12 cellular contexts compared by ENCODE assay signal in the genomic region with DNA sequence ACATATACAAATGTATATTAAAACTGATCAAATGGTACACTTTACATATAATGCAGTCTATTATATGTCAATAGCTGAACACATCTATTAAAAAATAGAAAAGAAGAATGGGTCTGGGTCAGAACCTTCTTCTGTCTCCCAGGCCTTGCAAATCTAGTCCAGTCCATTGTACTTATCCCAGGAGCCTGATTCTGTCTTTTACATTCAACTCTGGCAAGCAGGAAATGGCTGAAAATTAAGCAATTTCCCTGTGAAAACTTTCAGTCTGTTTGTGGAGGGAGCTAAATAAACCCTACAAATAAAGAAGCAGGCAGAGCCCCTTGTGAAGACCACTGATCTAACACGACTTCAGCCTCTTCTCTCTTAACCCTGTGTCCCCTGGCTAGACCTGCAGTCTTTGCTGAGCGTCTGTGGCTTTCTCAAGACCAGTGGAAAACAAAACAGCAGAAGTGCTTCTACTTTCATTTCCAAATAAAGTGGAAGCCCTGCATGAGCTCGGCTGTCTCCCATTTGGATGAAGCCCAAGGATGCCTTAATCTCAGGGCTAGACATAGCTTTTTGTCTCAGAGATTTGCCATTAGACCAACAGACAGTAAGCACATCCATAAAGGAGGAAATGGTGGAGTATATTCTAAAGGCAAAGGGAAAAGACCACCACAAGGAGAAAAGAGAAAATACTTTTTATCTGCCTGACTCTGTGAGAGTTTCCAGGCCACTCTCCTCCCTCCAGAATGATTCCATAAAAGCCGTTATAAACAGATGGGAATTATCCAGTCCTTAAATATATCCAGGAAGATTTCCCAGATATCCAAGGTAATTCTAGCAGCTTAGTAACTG. TPM values are rescaled to one million over a fixed set of nuclear protein-coding genes. Genes with fewer than 3 reads are reported as not detected.
DNase-seq lines count a peak whose midpoint lies in the region; ATAC-seq, FAIRE-seq and TF ChIP-seq lines count a peak whose summit lies in the region.
"Had no signal": no experiment of that assay in that cellular context is flagged by ENCODE, and none has a peak within 500 bp of the region (broad histone marks: within the 10 kb centered on the region; RNA-seq: fewer than 3 reads in every experiment).

No MANE protein-coding gene starts in this region.

- POLR2A ChIA-PET in HepG2 (lab: Yijun Ruan, JAX), result no interaction called here
- POLR2A ChIA-PET in activated CD4-positive, alpha-beta memory T cell treated with anti-CD3 and anti-CD28 coated beads, Interleukin-2, amount 10 ng/mL, durations not matched to agents 7 days and 5 days (lab: Charles Lee), result no interaction called here

- DNase-seq in right lobe of liver, result no peak
- DNase-seq in HepG2 (ENCODE audit: low spot score), result no peak
- peak; percentile 57 for DNase-seq in dermis blood vessel endothelial cell
- no peak for DNase-seq in activated CD4-positive, alpha-beta memory T cell treated with anti-CD3 and anti-CD28 coated beads, Interleukin-2, amount 10 ng/mL, durations not matched to agents 7 days and 5 days
- no peak for DNase-seq in mucosa of gallbladder (ENCODE audit: low spot score)
- DNase-seq in activated T-cell treated with anti-CD3 and anti-CD28 coated beads, Interleukin-2, amount 50 U/mL, for 48 hours, result no peak
- DNase-seq: erythroblast, NCI-H345, T1000 had no signal

- H3K9ac ChIP-seq in HepG2 (ENCODE audit: insufficient read depth, low read depth, low read length), result no peak overlapping the region

- H3K36me3 ChIP-seq in right lobe of liver, result no peaks in the 10 kb centered on the region
- H3K36me3 ChIP-seq in HepG2 (replicated peaks in 1 of 2; ENCODE audit: control insufficient read depth in 1 of 2, insufficient read depth in 2 of 2, low read length in 2 of 2), result no peaks in the 10 kb centered on the region
- no peaks in the 10 kb centered on the region for H3K36me3 ChIP-seq in muscle layer of duodenum (ENCODE audit: control insufficient read depth in 1 of 2, insufficient read depth in 2 of 2, low read length in 2 of 2)

- TF ChIP-seq RAD21 in HepG2 (CRISPR knock-in tag; IDR thresholded peaks at IDR 0.05), result no peak

- TF ChIP-seq CTCF in right lobe of liver (IDR thresholded peaks at IDR 0.05) (no peak), HepG2 (CRISPR knock-in tag; IDR thresholded peaks at IDR 0.05) (no peak)

- H3K4me2 ChIP-seq in HepG2 (ENCODE audit: low read depth, low read length), result no peak overlapping the region

- peaks cover 9% of the 10 kb centered on the region for H3K9me3 Mint-ChIP-seq in activated CD4-positive, alpha-beta memory T cell treated with anti-CD3 and anti-CD28 coated beads, Interleukin-2, amount 10 ng/mL, durations not matched to agents 7 days and 5 days

- no peaks in the 10 kb centered on the region for H3K79me2 ChIP-seq in HepG2 (ENCODE audit: insufficient read depth, low read length)

- no peaks in the 10 kb centered on the region for H4K20me1 ChIP-seq in HepG2 (ENCODE audit: insufficient read depth, low read length)

- H3K27me3 ChIP-seq in right lobe of liver, result no peaks in the 10 kb centered on the region
- H3K27me3 ChIP-seq in HepG2 (ENCODE audit: control insufficient read depth in 1 of 2, insufficient read depth in 2 of 2, low read length in 2 of 2), result no peaks in the 10 kb centered on the region; a peak in 1 of 5 replicates
- no peaks in the 10 kb centered on the region for H3K27me3 ChIP-seq in muscle layer of duodenum (ENCODE audit: low read depth, low read length)

- no peaks in the 10 kb centered on the region for H3K9me3 ChIP-seq in right lobe of liver
- H3K9me3 ChIP-seq in HepG2 (ENCODE audit: low read length), result no peaks in the 10 kb centered on the region
- no peaks in the 10 kb centered on the region for H3K9me3 ChIP-seq in muscle layer of duodenum (ENCODE audit: control insufficient read depth in 1 of 2, low read length in 2 of 2)

- FAIRE-seq in HepG2 (lab: Jason Lieb, UNC), result no peak
- FAIRE-seq: H1 had no signal

- TF ChIP-seq POLR2A in right lobe of liver (IDR thresholded peaks at IDR 0.05) (no peak), HepG2 (IDR thresholded peaks at IDR 0.05; ENCODE audit: insufficient read depth in 1 of 2, low read depth in 2 of 2, low read length in 2 of 2) (no peak)

- no peak overlapping the region for H2AFZ ChIP-seq in HepG2 (ENCODE audit: low read length)

- TF ChIP-seq EP300 in HepG2 (IDR thresholded peaks at IDR 0.05; ENCODE audit: low read depth in 2 of 2, low read length in 2 of 2), result no peak
- no peak for TF ChIP-seq EP300 in HepG2 (CRISPR knock-in tag; IDR thresholded peaks at IDR 0.05; ENCODE audit: borderline replicate concordance)

- ATAC-seq in right lobe of liver (peak; percentile 49 to 58 (median 52)), HepG2 (no peak), HG03565 (IDR thresholded peaks at IDR 0.05; ENCODE audit: unreplicated experiment) (no peak)

- no TSS peak for BruUV-seq in HepG2 (replicated peaks; lab: Mats Ljungman, UMichigan)

- H3K4me3 Mint-ChIP-seq in activated CD4-positive, alpha-beta memory T cell treated with anti-CD3 and anti-CD28 coated beads, Interleukin-2, amount 10 ng/mL, durations not matched to agents 7 days and 5 days, result no peak overlapping the region

- in situ Hi-C loops in HepG2 (cut with HindIII; ENCODE audit: extremely low pct_ligation_motif_present, low pct_unique_long_range_greater_than_20kb), result no loop called here

- no peaks in the 10 kb centered on the region for H3K27me3 Mint-ChIP-seq in activated CD4-positive, alpha-beta memory T cell treated with anti-CD3 and anti-CD28 coated beads, Interleukin-2, amount 10 ng/mL, durations not matched to agents 7 days and 5 days

- peaks cover 2% of the 10 kb centered on the region for H3K4me1 Mint-ChIP-seq in activated CD4-positive, alpha-beta memory T cell treated with anti-CD3 and anti-CD28 coated beads, Interleukin-2, amount 10 ng/mL, durations not matched to agents 7 days and 5 days

- H3K4me1 ChIP-seq in right lobe of liver (no peaks in the 10 kb centered on the region), HepG2 (ENCODE audit: insufficient read depth, low read length) (no peaks in the 10 kb centered on the region), muscle layer of duodenum (ENCODE audit: control insufficient read depth in 1 of 2, insufficient read depth in 2 of 2, low read length in 2 of 2) (peaks cover 4 to 11% of the 10 kb centered on the region in 2 donors)

- peak overlapping the region in 2 of 3 donors; percentile 1 to 61 for H3K27ac ChIP-seq in right lobe of liver
- no peak overlapping the region for H3K27ac ChIP-seq in HepG2 (ENCODE audit: extremely low read length, insufficient read depth, low read length)
- peak overlapping the region; percentile 83 for H3K27ac ChIP-seq in muscle layer of duodenum (ENCODE audit: low read length)

- CTCF ChIA-PET in HepG2 (lab: Yijun Ruan, JAX; ENCODE audit: low intra/inter-chr PET ratio, low total read pairs), result no interaction called here
- CTCF ChIA-PET in activated CD4-positive, alpha-beta memory T cell treated with anti-CD3 and anti-CD28 coated beads, Interleukin-2, amount 10 ng/mL, durations not matched to agents 7 days and 5 days (lab: Charles Lee), result interaction anchor here (1.0 kb wide), 1 partner anchor 99 kb away, joined by 4 read pairs; no protein-coding TSS in a partner anchor

- H3K27ac Mint-ChIP-seq in activated CD4-positive, alpha-beta memory T cell treated with anti-CD3 and anti-CD28 coated beads, Interleukin-2, amount 10 ng/mL, durations not matched to agents 7 days and 5 days, result no peak overlapping the region

- intact Hi-C loops in right lobe of liver (cut with DNase I), result no loop called here
- intact Hi-C loops in HepG2 (cut with micrococcal nuclease; ENCODE audit: unreplicated experiment), result no loop called here

- H3K4me3 ChIP-seq in right lobe of liver, result no peak overlapping the region
- no peak overlapping the region for H3K4me3 ChIP-seq in HepG2 (replicated peaks in 1 of 3; ENCODE audit: insufficient read depth in 1 of 3, low read depth in 2 of 3, low read length in 3 of 3)
- peak overlapping the region in 1 of 2 donors; percentile 40 for H3K4me3 ChIP-seq in muscle layer of duodenum (ENCODE audit: low read depth in 1 of 2, low read length in 2 of 2)

- 37% methylated on average over 4 of the region's 4 CpGs for WGBS in right lobe of liver (ENCODE audit: insufficient coverage, low coverage, low lambda C conversion rate, missing lambda C conversion rate)
- WGBS in HepG2 (ENCODE audit: low lambda C conversion rate), result 1% methylated on average over 4 of the region's 4 CpGs

- peaks cover 23% of the 10 kb centered on the region for H3K36me3 Mint-ChIP-seq in activated CD4-positive, alpha-beta memory T cell treated with anti-CD3 and anti-CD28 coated beads, Interleukin-2, amount 10 ng/mL, durations not matched to agents 7 days and 5 days (ENCODE audit: low read depth)

RNA-seq across cellular contexts. Expression of gene CRACR2A, which starts 48.2 kb away (rescaled TPM):
- total RNA-seq in right lobe of liver (1 to 10 TPM in 3 of 6 experiments, under 1 TPM in 3; 0.43 to 1.5 (median 0.91) TPM), HepG2 (2016; rRNA removed; fragmentation: Illumina TruSeq; extraction: Trizol) (0.20 TPM in 1 of 2 replicates, not detected in the other), dermis blood vessel endothelial cell (8.8 and 22.1 TPM in 2 replicates), mucosa of gallbladder (5.3 TPM)
- total RNA-seq in HepG2 (2016; cell fraction: cytosol; rRNA removed; fragmentation: Illumina TruSeq; extraction: Trizol; ENCODE audit: low read depth), result not detected in 2 replicates
- 0.09 and 0.12 TPM in 2 replicates for total RNA-seq in HepG2 (2016; cell fraction: insoluble cytoplasmic fraction; rRNA removed; fragmentation: Illumina TruSeq; extraction: Trizol)
- not detected in 2 replicates for total RNA-seq in HepG2 (2016; cell fraction: membrane; rRNA removed; fragmentation: Illumina TruSeq; extraction: Trizol)
- total RNA-seq in HepG2 (2016; cell fraction: nucleus; rRNA removed; fragmentation: Illumina TruSeq; extraction: Trizol), result 0.40 and 0.47 TPM in 2 replicates
- polyA plus RNA-seq in HepG2 (2011; rRNA removed), result 0.09 and 0.16 TPM in 2 replicates
- polyA plus RNA-seq in HepG2 (2011; cell fraction: cytosol; rRNA removed), result 0.03 and 0.04 TPM in 2 replicates
- 0.17 and 0.29 TPM in 2 replicates for polyA plus RNA-seq in HepG2 (2011; cell fraction: nucleus; rRNA removed)
- 0.19 and 0.21 TPM in 2 replicates for polyA plus RNA-seq in HepG2 (2012)
- not detected in 2 replicates for polyA plus RNA-seq in HepG2 (2016; cell fraction: cytosol; fragmentation: Illumina TruSeq; extraction: Trizol; ENCODE audit: low read depth)
- not detected in 2 replicates for polyA plus RNA-seq in HepG2 (2016; cell fraction: insoluble cytoplasmic fraction; fragmentation: Illumina TruSeq; extraction: Trizol; ENCODE audit: low read depth)
- polyA plus RNA-seq in HepG2 (2016; cell fraction: membrane; fragmentation: Illumina TruSeq; extraction: Trizol; ENCODE audit: low read depth), result not detected in 2 replicates
- 0.55 TPM in 1 of 2 replicates, not detected in the other for polyA plus RNA-seq in HepG2 (2016; cell fraction: nucleus; fragmentation: Illumina TruSeq; extraction: Trizol; ENCODE audit: insufficient read depth, low read depth)
- 0.10 TPM in 1 of 2 replicates, not detected in the other for polyA minus RNA-seq in HepG2 (2011; rRNA and poly(A)+ RNA removed; ENCODE audit: low replicate concordance)
- not detected in 2 replicates for polyA minus RNA-seq in HepG2 (2011; cell fraction: cytosol; rRNA and poly(A)+ RNA removed)
- 0.64 and 0.75 TPM in 2 replicates for polyA minus RNA-seq in HepG2 (2011; cell fraction: nucleus; rRNA and poly(A)+ RNA removed)
- 10 to 100 TPM; 32.4 to 34.3 TPM for total RNA-seq in activated CD4-positive, alpha-beta memory T cell treated with anti-CD3 and anti-CD28 coated beads, Interleukin-2, amount 10 ng/mL, durations not matched to agents 7 days and 5 days

Comparison
In these comparisons a context has a peak if more than half of its experiments do, and no peak if none do; other contexts are left out.
1. ATAC-seq: peak in right lobe of liver (4 of 4); none in HepG2 (single experiment) and HG03565 (single experiment).